Comparison of ENCODE assay signal across 34 cellular contexts in the genomic region with DNA sequence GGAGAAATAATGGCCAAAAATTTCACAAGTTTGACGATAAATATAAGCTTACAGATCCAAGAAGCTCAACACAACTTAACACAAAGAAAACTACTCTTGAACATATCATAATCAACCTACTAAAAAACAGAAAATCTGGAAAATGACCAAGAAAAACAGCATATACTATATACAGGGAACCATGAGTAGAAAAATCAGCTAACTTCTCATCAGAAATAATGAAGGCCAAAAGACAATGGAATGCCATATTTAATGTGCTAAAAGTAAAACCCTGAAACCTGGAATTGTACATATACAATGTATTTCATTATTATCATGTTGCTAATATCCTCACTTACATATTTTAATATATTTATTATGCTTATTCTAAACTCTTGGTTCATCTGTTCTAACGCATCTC. TPM values are rescaled to one million over a fixed set of nuclear protein-coding genes. Genes with fewer than 3 reads are reported as not detected.
DNase-seq lines count a peak whose midpoint lies in the region; ATAC-seq, FAIRE-seq and TF ChIP-seq lines count a peak whose summit lies in the region.
"Had no signal": no experiment of that assay in that cellular context is flagged by ENCODE, and none has a peak within 500 bp of the region (broad histone marks: within the 10 kb centered on the region; RNA-seq: fewer than 3 reads in every experiment).

No MANE protein-coding gene starts in this region.

- H3K9me3 ChIP-seq in HepG2 (ENCODE audit: low read length): peaks cover 7% of the 10 kb centered on the region; the same call in 1 of the 2 replicates
- no peaks in the 10 kb centered on the region for H3K9me3 ChIP-seq in right lobe of liver
- peaks cover 9% of the 10 kb centered on the region for H3K9me3 ChIP-seq in K562 (replicated peaks; ENCODE audit: control insufficient read depth, insufficient read depth, low read depth, low read length)
- H3K9me3 ChIP-seq in pancreas: no peaks in the 10 kb centered on the region
- 0 out of 2 replicates have a peak, but pooled peaks cover 2% of the 10 kb centered on the region for H3K9me3 ChIP-seq in Caco-2
- H3K9me3 ChIP-seq: BE2C had no signal

- peaks cover 26% of the 10 kb centered on the region for H3K36me3 Mint-ChIP-seq in WTC11
- peaks cover 5% of the 10 kb centered on the region for H3K36me3 Mint-ChIP-seq in Caco-2 (ENCODE audit: insufficient read depth, unreplicated experiment)

- H3K4me1 ChIP-seq in HepG2 (ENCODE audit: insufficient read depth, low read length) (no peaks in the 10 kb centered on the region), right lobe of liver (no peaks in the 10 kb centered on the region), K562 (replicated peaks in 1 of 2; ENCODE audit: control insufficient read depth in 2 of 2, insufficient read depth in 2 of 2, low read length in 2 of 2) (no peaks in the 10 kb centered on the region), pancreas (no peaks in the 10 kb centered on the region), Caco-2 (peaks cover 9% of the 10 kb centered on the region)
- H3K4me1 ChIP-seq: A549, BE2C had no signal

- TF ChIP-seq POLR2A in HepG2 (IDR thresholded peaks at IDR 0.05; ENCODE audit: insufficient read depth in 1 of 2, low read depth in 2 of 2, low read length in 2 of 2) (no peak), right lobe of liver (IDR thresholded peaks at IDR 0.05) (no peak), K562 (conservative IDR thresholded peaks at IDR 0.05) (no peak)

- H3K27me3 Mint-ChIP-seq in WTC11 (ENCODE audit: low read depth) (no peaks in the 10 kb centered on the region), Caco-2 (ENCODE audit: insufficient read depth, unreplicated experiment) (no peaks in the 10 kb centered on the region)
- H3K27me3 Mint-ChIP-seq: B cell; CD4-positive, alpha-beta memory T cell; CD4-positive, alpha-beta T cell; CD4-positive, CD25-positive, alpha-beta regulatory T cell; CD8-positive, alpha-beta memory T cell had no signal

- ATAC-seq in HepG2: no peak
- no peak for ATAC-seq in right lobe of liver
- ATAC-seq in WTC11: no peak
- no peak for ATAC-seq in K562
- no peak for ATAC-seq in pancreas
- ATAC-seq in HG03025 (IDR thresholded peaks at IDR 0.05; ENCODE audit: low FRiP score, unreplicated experiment): no peak
- ATAC-seq: A549; CD8-positive, alpha-beta T cell had no signal

- H3K9me1 ChIP-seq in K562 (ENCODE audit: control insufficient read depth, insufficient read depth, low read length): no peaks in the 10 kb centered on the region

- H4K20me1 ChIP-seq in HepG2 (ENCODE audit: insufficient read depth, low read length) (no peaks in the 10 kb centered on the region), K562 (replicated peaks; ENCODE audit: control insufficient read depth, insufficient read depth, low read length) (no peaks in the 10 kb centered on the region)
- H4K20me1 ChIP-seq: BLaER1; BLaER1 treated with 17β-estradiol and CSF1 and Interleukin-3, amounts not matched to agents 10 nM and 100 nM had no signal

- FAIRE-seq in HepG2 (lab: Jason Lieb, UNC): no peak
- no peak for FAIRE-seq in K562 (lab: Jason Lieb, UNC)
- FAIRE-seq in pancreas (lab: Jason Lieb, UNC): peak; percentile 47
- FAIRE-seq in HTR-8/SVneo (lab: Jason Lieb, UNC): no peak
- FAIRE-seq: A204.1, A549, D721Med had no signal

- no peak overlapping the region for H2AFZ ChIP-seq in HepG2 (ENCODE audit: low read length)
- H2AFZ ChIP-seq in K562 (ENCODE audit: low read depth, low read length): no peak overlapping the region

- H3K4me1 Mint-ChIP-seq in WTC11 (peaks cover 8% of the 10 kb centered on the region), Caco-2 (ENCODE audit: low read depth, unreplicated experiment) (peaks cover 11% of the 10 kb centered on the region)
- H3K4me1 Mint-ChIP-seq: B cell; CD8-positive, alpha-beta memory T cell had no signal

- intact Hi-C loops in HepG2 (cut with micrococcal nuclease; ENCODE audit: unreplicated experiment) (no loop called here), right lobe of liver (cut with DNase I) (no loop called here), K562 (cut with micrococcal nuclease) (no loop called here), pancreas (cut with DNase I) (no loop called here), Caco-2 (cut with micrococcal nuclease; ENCODE audit: unreplicated experiment) (no loop called here)

- DNase-seq in HepG2 (ENCODE audit: low spot score) (no peak), right lobe of liver (no peak), WTC11 (ENCODE audit: low spot score) (no peak), K562 (ENCODE audit: extremely low read depth in 1 of 4, low spot score in 3 of 4) (no peak), pancreas (no peak), Caco-2 (no peak), HTR-8/SVneo (ENCODE audit: insufficient read length, low spot score) (no peak)
- DNase-seq: 8988T; ACHN; AML-193; BE2C; C1 segment of cervical spinal cord; Calu3; CD4-positive, alpha-beta memory T cell; CD4-positive, alpha-beta T cell; CD4-positive, CD25-positive, alpha-beta regulatory T cell; CD8-positive, alpha-beta memory T cell; CD8-positive, alpha-beta T cell; COR-L47; DMS 273 treated with DMSO at 0.1 percent for 48 hours; DMS153; DMS53; DMS79; DMS79 treated with DMSO at 0.1 percent for 48 hours; DND-41; EL had no signal

- CTCF ChIA-PET in HepG2 (lab: Yijun Ruan, JAX; ENCODE audit: low intra/inter-chr PET ratio, low total read pairs): no interaction called here
- CTCF ChIA-PET in WTC11 (lab: Charles Lee): no interaction called here
- CTCF ChIA-PET in K562 (lab: Yijun Ruan, JAX; ENCODE audit: low intra/inter-chr PET ratio): no interaction called here
- CTCF ChIA-PET in Caco-2 (lab: Charles Lee): no interaction called here

- WGBS in HepG2 (ENCODE audit: low lambda C conversion rate): 85% methylated on average over 2 of the region's 2 CpGs
- 97% methylated on average over 2 of the region's 2 CpGs for WGBS in right lobe of liver (ENCODE audit: insufficient coverage, low coverage, low lambda C conversion rate, missing lambda C conversion rate)
- 2% methylated on average over 2 of the region's 2 CpGs for WGBS in K562 (ENCODE audit: insufficient coverage, low coverage, missing lambda C conversion rate)
- 96 to 98% methylated on average over 2 of the region's 2 CpGs for WGBS in pancreas, 2 donors

- H3K4me3 Mint-ChIP-seq in WTC11 (no peak overlapping the region), Caco-2 (ENCODE audit: unreplicated experiment) (no peak overlapping the region)
- H3K4me3 Mint-ChIP-seq: B cell; CD14-positive monocyte; CD4-positive, alpha-beta memory T cell; CD4-positive, alpha-beta T cell; CD4-positive, CD25-positive, alpha-beta regulatory T cell; CD8-positive, alpha-beta memory T cell; CD8-positive, alpha-beta T cell had no signal

- TF ChIP-seq EP300 in HepG2 (IDR thresholded peaks at IDR 0.05; ENCODE audit: low read depth in 2 of 2, low read length in 2 of 2) (no peak), HepG2 (CRISPR knock-in tag; IDR thresholded peaks at IDR 0.05; ENCODE audit: borderline replicate concordance) (no peak), K562 (IDR thresholded peaks at IDR 0.05; ENCODE audit: low read length) (no peak)

- H3K9me3 Mint-ChIP-seq in WTC11 (peaks cover 46% of the 10 kb centered on the region), Caco-2 (ENCODE audit: unreplicated experiment) (peaks cover 15% of the 10 kb centered on the region)
- H3K9me3 Mint-ChIP-seq: CD4-positive, alpha-beta T cell had no signal

- no peak overlapping the region for H3K4me2 ChIP-seq in HepG2 (ENCODE audit: low read depth, low read length)
- no peak overlapping the region for H3K4me2 ChIP-seq in K562 (ENCODE audit: insufficient read depth, low read length)
- H3K4me2 ChIP-seq: A549; BLaER1; BLaER1 treated with 17β-estradiol and CSF1 and Interleukin-3, amounts not matched to agents 10 nM and 100 nM had no signal

- in situ Hi-C loops in HepG2 (cut with HindIII; ENCODE audit: extremely low pct_ligation_motif_present, low pct_unique_long_range_greater_than_20kb): no loop called here
- in situ Hi-C loops in K562 (cut with MboI): no loop called here

- H3K27ac Mint-ChIP-seq in WTC11: no peak overlapping the region
- no peak overlapping the region for H3K27ac Mint-ChIP-seq in Caco-2 (ENCODE audit: unreplicated experiment)
- H3K27ac Mint-ChIP-seq: B cell; CD4-positive, alpha-beta memory T cell; CD4-positive, alpha-beta T cell; CD4-positive, CD25-positive, alpha-beta regulatory T cell; CD8-positive, alpha-beta memory T cell; CD8-positive, alpha-beta T cell had no signal

- POLR2A ChIA-PET in HepG2 (lab: Yijun Ruan, JAX): no interaction called here
- POLR2A ChIA-PET in WTC11 (lab: Charles Lee): no interaction called here
- POLR2A ChIA-PET in K562 (lab: Yijun Ruan, JAX): interaction anchor here (1.2 kb wide), 1 partner anchor 17 kb away, joined by 3 read pairs; no protein-coding TSS in a partner anchor
- POLR2A ChIA-PET in Caco-2 (lab: Charles Lee): no interaction called here

- no peak for TF ChIP-seq CTCF in HepG2 (CRISPR knock-in tag; IDR thresholded peaks at IDR 0.05)
- TF ChIP-seq CTCF in right lobe of liver (IDR thresholded peaks at IDR 0.05): no peak
- TF ChIP-seq CTCF in WTC11 (IDR thresholded peaks at IDR 0.05): no peak
- no peak for TF ChIP-seq CTCF in K562 (IDR thresholded peaks at IDR 0.05 in 2 of 3, conservative IDR thresholded peaks at IDR 0.05 in 1 of 3; ENCODE audit: insufficient read depth in 2 of 3, low read depth in 1 of 3, low read length in 3 of 3)
- TF ChIP-seq CTCF in pancreas (IDR thresholded peaks at IDR 0.05): no peak
- TF ChIP-seq CTCF in Caco-2 (IDR thresholded peaks at IDR 0.05; ENCODE audit: insufficient read depth in 1 of 2, low read depth in 1 of 2, low read length in 1 of 2, severe bottlenecking in 1 of 2, unreplicated experiment in 1 of 2): no peak

- H3K9ac ChIP-seq in HepG2 (ENCODE audit: insufficient read depth, low read depth, low read length): no peak overlapping the region
- no peak overlapping the region for H3K9ac ChIP-seq in K562 (ENCODE audit: insufficient read depth in 1 of 2, low read depth in 2 of 2, low read length in 2 of 2)
- H3K9ac ChIP-seq: BLaER1; BLaER1 treated with 17β-estradiol and CSF1 and Interleukin-3, amounts not matched to agents 10 nM and 100 nM had no signal

- TF ChIP-seq RAD21 in HepG2 (CRISPR knock-in tag; IDR thresholded peaks at IDR 0.05) (no peak), K562 (CRISPR knock-in tag; conservative IDR thresholded peaks at IDR 0.05 in 1 of 2, IDR thresholded peaks at IDR 0.05 in 1 of 2) (no peak)

- H3K27ac ChIP-seq in HepG2 (ENCODE audit: extremely low read length, insufficient read depth, low read length) (no peak overlapping the region), right lobe of liver (no peak overlapping the region), K562 (ENCODE audit: extremely low read depth, low read depth, low read length) (no peak overlapping the region), pancreas (no peak overlapping the region)
- H3K27ac ChIP-seq: A549; BLaER1; BLaER1 treated with 17β-estradiol and CSF1 and Interleukin-3, amounts not matched to agents 10 nM and 100 nM had no signal

- H3K27me3 ChIP-seq in HepG2 (ENCODE audit: control insufficient read depth in 1 of 2, insufficient read depth in 2 of 2, low read length in 2 of 2) (no peaks in the 10 kb centered on the region), right lobe of liver (no peaks in the 10 kb centered on the region), K562 (ENCODE audit: control insufficient read depth in 2 of 2, insufficient read depth in 2 of 2, low read length in 2 of 2) (no peaks in the 10 kb centered on the region), pancreas (no peaks in the 10 kb centered on the region), Caco-2 (replicated peaks; ENCODE audit: control insufficient read depth, insufficient read depth, low read length) (no peaks in the 10 kb centered on the region)
- H3K27me3 ChIP-seq: BE2C; BLaER1; BLaER1 treated with 17β-estradiol and CSF1 and Interleukin-3, amounts not matched to agents 10 nM and 100 nM had no signal

- H3K36me3 ChIP-seq in HepG2 (replicated peaks in 1 of 2; ENCODE audit: control insufficient read depth in 1 of 2, insufficient read depth in 2 of 2, low read length in 2 of 2) (no peaks in the 10 kb centered on the region), right lobe of liver (no peaks in the 10 kb centered on the region), K562 (ENCODE audit: control insufficient read depth, insufficient read depth, low read length) (no peaks in the 10 kb centered on the region), pancreas (no peaks in the 10 kb centered on the region), Caco-2 (ENCODE audit: control insufficient read depth, insufficient read depth, low read length) (no peaks in the 10 kb centered on the region)
- H3K36me3 ChIP-seq: BE2C had no signal

- H3K79me2 ChIP-seq in HepG2 (ENCODE audit: insufficient read depth, low read length): no peaks in the 10 kb centered on the region
- no peaks in the 10 kb centered on the region for H3K79me2 ChIP-seq in K562 (ENCODE audit: control insufficient read depth, insufficient read depth, low read length)

- H3K4me3 ChIP-seq in HepG2 (replicated peaks in 1 of 3; ENCODE audit: insufficient read depth in 1 of 3, low read depth in 2 of 3, low read length in 3 of 3) (no peak overlapping the region), right lobe of liver (no peak overlapping the region), K562 (no peak overlapping the region), pancreas (no peak overlapping the region), Caco-2 (ENCODE audit: low read depth, low read length) (no peak overlapping the region)
- H3K4me3 ChIP-seq: A549, BLaER1 had no signal

- BruUV-seq in HepG2 (replicated peaks; lab: Mats Ljungman, UMichigan) (no TSS peak), K562 (replicated peaks; lab: Mats Ljungman, UMichigan) (no TSS peak), Caco-2 (replicated peaks; lab: Mats Ljungman, UMichigan) (no TSS peak)

RNA-seq across cellular contexts. Expression of gene MAPK13, which starts 25.3 kb away (rescaled TPM):
- total RNA-seq in HepG2 (2016; rRNA removed; fragmentation: Illumina TruSeq; extraction: Trizol) (12.7 and 17.8 TPM in 2 replicates), right lobe of liver (1 to 10 TPM; 2.2 to 5.0 (median 3.0) TPM), WTC11 (2021) (13.6 to 17.8 TPM (median 17.0 TPM) in 3 replicates), K562 (2014; rRNA removed) (0.36 and 0.57 TPM in 2 replicates), K562 (2014; rRNA removed; fragmentation: Illumina TruSeq; extraction: Trizol) (0.11 and 0.16 TPM in 2 replicates), K562 (2015; rRNA removed; fragmentation: Illumina TruSeq; extraction: Trizol) (0.30 and 0.43 TPM in 2 replicates), K562 (2021) (0.69 and 0.84 TPM in 2 replicates), pancreas (10 to 100 TPM; 29.9 to 46.3 (median 34.3) TPM), Caco-2 (2022) (45.7 and 47.3 TPM in 2 replicates)
- total RNA-seq in HepG2 (2016; cell fraction: cytosol; rRNA removed; fragmentation: Illumina TruSeq; extraction: Trizol; ENCODE audit: low read depth): 6.7 and 7.7 TPM in 2 replicates
- total RNA-seq in HepG2 (2016; cell fraction: insoluble cytoplasmic fraction; rRNA removed; fragmentation: Illumina TruSeq; extraction: Trizol): 13.2 and 13.6 TPM in 2 replicates
- total RNA-seq in HepG2 (2016; cell fraction: membrane; rRNA removed; fragmentation: Illumina TruSeq; extraction: Trizol): 16.3 and 17.8 TPM in 2 replicates
- total RNA-seq in HepG2 (2016; cell fraction: nucleus; rRNA removed; fragmentation: Illumina TruSeq; extraction: Trizol): 12.2 and 12.8 TPM in 2 replicates
- polyA plus RNA-seq in HepG2 (2011; rRNA removed) (43.4 and 48.6 TPM in 2 replicates), K562 (2011; rRNA removed) (1.3 and 2.0 TPM in 2 replicates), K562 (2014; fragmentation: Illumina TruSeq; extraction: Trizol) (0.52 and 0.68 TPM in 2 replicates), K562 (2014; fragmentation: Nextera tagmentation; extraction: Ambion mirVana) (under 1 TPM in 1 of 2 experiments, not detected in 1; 0.03 TPM), K562 (2014; rRNA removed) (1.00 and 2.3 TPM in 2 replicates), pancreas (10 to 100 TPM; 20.2 to 28.9 TPM)
- 29.8 and 31.4 TPM in 2 replicates for polyA plus RNA-seq in HepG2 (2011; cell fraction: cytosol; rRNA removed)
- polyA plus RNA-seq in HepG2 (2011; cell fraction: nucleus; rRNA removed): 203 and 226 TPM in 2 replicates
- 27.9 and 35.1 TPM in 2 replicates for polyA plus RNA-seq in HepG2 (2012)
- 19.7 and 23.2 TPM in 2 replicates for polyA plus RNA-seq in HepG2 (2016; cell fraction: cytosol; fragmentation: Illumina TruSeq; extraction: Trizol; ENCODE audit: low read depth)
- 26.4 and 34.1 TPM in 2 replicates for polyA plus RNA-seq in HepG2 (2016; cell fraction: insoluble cytoplasmic fraction; fragmentation: Illumina TruSeq; extraction: Trizol; ENCODE audit: low read depth)
- polyA plus RNA-seq in HepG2 (2016; cell fraction: membrane; fragmentation: Illumina TruSeq; extraction: Trizol; ENCODE audit: low read depth): 27.6 and 29.3 TPM in 2 replicates
- 36.0 and 42.2 TPM in 2 replicates for polyA plus RNA-seq in HepG2 (2016; cell fraction: nucleus; fragmentation: Illumina TruSeq; extraction: Trizol; ENCODE audit: insufficient read depth, low read depth)
- 3.1 and 49.1 TPM in 2 replicates for polyA minus RNA-seq in HepG2 (2011; rRNA and poly(A)+ RNA removed; ENCODE audit: low replicate concordance)
- 16.3 and 18.6 TPM in 2 replicates for polyA minus RNA-seq in HepG2 (2011; cell fraction: cytosol; rRNA and poly(A)+ RNA removed)
- polyA minus RNA-seq in HepG2 (2011; cell fraction: nucleus; rRNA and poly(A)+ RNA removed): 30.6 and 42.0 TPM in 2 replicates
- 8.9 and 13.3 TPM in 2 replicates for total RNA-seq in K562 (2011; cell fraction: chromatin; rRNA removed; ENCODE audit: low replicate concordance)
- 5.0 and 5.2 TPM in 2 replicates for total RNA-seq in K562 (2011; cell fraction: nucleolus; rRNA removed)
- total RNA-seq in K562 (2011; cell fraction: nucleoplasm; rRNA removed): 4.5 and 6.2 TPM in 2 replicates
- polyA plus RNA-seq in K562 (2011; cell fraction: cytosol; rRNA removed): 0.83 and 1.1 TPM in 2 replicates
- polyA plus RNA-seq in K562 (2011; cell fraction: nucleus; rRNA removed): 6.7 and 15.1 TPM in 2 replicates
- 0.79 and 2.5 TPM in 2 replicates for polyA plus RNA-seq in K562 (2012)
- 0.30 and 0.35 TPM in 2 replicates for polyA minus RNA-seq in K562 (2011; rRNA and poly(A)+ RNA removed)
- polyA minus RNA-seq in K562 (2011; cell fraction: cytosol; rRNA and poly(A)+ RNA removed): 0.95 and 1.7 TPM in 2 replicates
- 0.78 and 1.1 TPM in 2 replicates for polyA minus RNA-seq in K562 (2011; cell fraction: nucleus; rRNA and poly(A)+ RNA removed)

RNA-seq across cellular contexts. Expression of gene BRPF3, which starts 40.9 kb away (rescaled TPM):
- total RNA-seq in HepG2 (2016; rRNA removed; fragmentation: Illumina TruSeq; extraction: Trizol) (12.3 and 14.7 TPM in 2 replicates), right lobe of liver (10 to 100 TPM; 14.2 to 20.8 (median 18.6) TPM), WTC11 (2021) (30.4 to 32.2 TPM (median 31.3 TPM) in 3 replicates), K562 (2014; rRNA removed) (6.2 and 7.1 TPM in 2 replicates), K562 (2014; rRNA removed; fragmentation: Illumina TruSeq; extraction: Trizol) (5.4 and 5.6 TPM in 2 replicates), K562 (2015; rRNA removed; fragmentation: Illumina TruSeq; extraction: Trizol) (8.3 and 8.8 TPM in 2 replicates), K562 (2021) (15.7 and 17.4 TPM in 2 replicates), pancreas (10 to 100 TPM; 18.6 to 27.0 (median 21.4) TPM), Caco-2 (2022) (41.4 and 44.4 TPM in 2 replicates)
- total RNA-seq in HepG2 (2016; cell fraction: cytosol; rRNA removed; fragmentation: Illumina TruSeq; extraction: Trizol; ENCODE audit: low read depth): 2.7 and 4.1 TPM in 2 replicates
- 13.1 and 13.7 TPM in 2 replicates for total RNA-seq in HepG2 (2016; cell fraction: insoluble cytoplasmic fraction; rRNA removed; fragmentation: Illumina TruSeq; extraction: Trizol)
- 13.7 and 14.6 TPM in 2 replicates for total RNA-seq in HepG2 (2016; cell fraction: membrane; rRNA removed; fragmentation: Illumina TruSeq; extraction: Trizol)
- total RNA-seq in HepG2 (2016; cell fraction: nucleus; rRNA removed; fragmentation: Illumina TruSeq; extraction: Trizol): 20.5 and 24.2 TPM in 2 replicates
- polyA plus RNA-seq in HepG2 (2011; rRNA removed) (22.9 and 25.2 TPM in 2 replicates), K562 (2011; rRNA removed) (8.0 and 9.4 TPM in 2 replicates), K562 (2014; fragmentation: Illumina TruSeq; extraction: Trizol) (17.9 and 19.3 TPM in 2 replicates), K562 (2014; fragmentation: Nextera tagmentation; extraction: Ambion mirVana) (1 to 10 TPM; 2.2 to 2.5 TPM), K562 (2014; rRNA removed) (11.1 and 12.6 TPM in 2 replicates), pancreas (10 to 100 TPM in 1 of 2 donors, 1 to 10 TPM in 1; 8.4 to 12.1 TPM)
- polyA plus RNA-seq in HepG2 (2011; cell fraction: cytosol; rRNA removed): 17.0 and 19.9 TPM in 2 replicates
- 34.9 and 37.6 TPM in 2 replicates for polyA plus RNA-seq in HepG2 (2011; cell fraction: nucleus; rRNA removed)
- 27.0 and 27.6 TPM in 2 replicates for polyA plus RNA-seq in HepG2 (2012)
- polyA plus RNA-seq in HepG2 (2016; cell fraction: cytosol; fragmentation: Illumina TruSeq; extraction: Trizol; ENCODE audit: low read depth): 3.5 and 4.2 TPM in 2 replicates
- polyA plus RNA-seq in HepG2 (2016; cell fraction: insoluble cytoplasmic fraction; fragmentation: Illumina TruSeq; extraction: Trizol; ENCODE audit: low read depth): 29.3 and 35.1 TPM in 2 replicates
- polyA plus RNA-seq in HepG2 (2016; cell fraction: membrane; fragmentation: Illumina TruSeq; extraction: Trizol; ENCODE audit: low read depth): 18.5 and 19.9 TPM in 2 replicates
- polyA plus RNA-seq in HepG2 (2016; cell fraction: nucleus; fragmentation: Illumina TruSeq; extraction: Trizol; ENCODE audit: insufficient read depth, low read depth): 41.3 and 46.6 TPM in 2 replicates
- polyA minus RNA-seq in HepG2 (2011; rRNA and poly(A)+ RNA removed; ENCODE audit: low replicate concordance): 16.1 and 49.4 TPM in 2 replicates
- polyA minus RNA-seq in HepG2 (2011; cell fraction: cytosol; rRNA and poly(A)+ RNA removed): 10.9 and 14.6 TPM in 2 replicates
- 61.0 and 69.4 TPM in 2 replicates for polyA minus RNA-seq in HepG2 (2011; cell fraction: nucleus; rRNA and poly(A)+ RNA removed)
- total RNA-seq in K562 (2011; cell fraction: chromatin; rRNA removed; ENCODE audit: low replicate concordance): 42.9 and 59.6 TPM in 2 replicates
- total RNA-seq in K562 (2011; cell fraction: nucleolus; rRNA removed): 23.3 and 37.0 TPM in 2 replicates
- total RNA-seq in K562 (2011; cell fraction: nucleoplasm; rRNA removed): 28.0 and 31.7 TPM in 2 replicates
- polyA plus RNA-seq in K562 (2011; cell fraction: cytosol; rRNA removed): 8.8 and 10.7 TPM in 2 replicates
- polyA plus RNA-seq in K562 (2011; cell fraction: nucleus; rRNA removed): 18.6 and 33.2 TPM in 2 replicates
- polyA plus RNA-seq in K562 (2012): 13.0 and 15.4 TPM in 2 replicates
- polyA minus RNA-seq in K562 (2011; rRNA and poly(A)+ RNA removed): 16.3 and 16.7 TPM in 2 replicates
- 8.3 and 11.7 TPM in 2 replicates for polyA minus RNA-seq in K562 (2011; cell fraction: cytosol; rRNA and poly(A)+ RNA removed)
- polyA minus RNA-seq in K562 (2011; cell fraction: nucleus; rRNA and poly(A)+ RNA removed): 25.2 and 29.1 TPM in 2 replicates

Comparison
In these comparisons a context has a peak if more than half of its experiments do, and no peak if none do; other contexts are left out.
1. Of the 241 proteins assayed by ChIP-seq in both HepG2 and K562: peak only in HepG2: none; only in K562: TRIM24; in both: none; in neither: 240.